23 cellular contexts compared by ENCODE assay signal in genomic region chr3:166660962-166661361, GRCh38.
A peak's percentile ranks its signal among the peaks of the same experiment; 100 is the strongest.
DNase-seq lines count a peak whose midpoint lies in the region; ATAC-seq, FAIRE-seq and TF ChIP-seq lines count a peak whose summit lies in the region.
"Had no signal": no experiment of that assay in that cellular context is flagged by ENCODE, and none has a peak within 500 bp of the region (broad histone marks: within the 10 kb centered on the region; RNA-seq: fewer than 3 reads in every experiment).

No MANE protein-coding gene starts in this region.

- FAIRE-seq in HepG2 (lab: Jason Lieb, UNC): no peak
- FAIRE-seq: A549, D721Med, GM12878, GM12892, GM18507 had no signal

- ATAC-seq in HepG2 (no peak), right lobe of liver (no peak), lower lobe of right lung (no peak)
- ATAC-seq: A549; CD8-positive, alpha-beta T cell; GM12878 had no signal

- CTCF ChIA-PET in HepG2 (lab: Yijun Ruan, JAX; ENCODE audit: low intra/inter-chr PET ratio, low total read pairs): no interaction called here

- no peak overlapping the region for H3K9ac ChIP-seq in HepG2 (ENCODE audit: insufficient read depth, low read depth, low read length)
- no peak overlapping the region for H3K9ac ChIP-seq in OCI-LY3 (ENCODE audit: low read length)
- no peak overlapping the region for H3K9ac ChIP-seq in SU-DHL-6 (ENCODE audit: low read length)
- H3K9ac ChIP-seq: BLaER1 treated with 17β-estradiol and CSF1 and Interleukin-3, amounts not matched to agents 10 nM and 100 nM had no signal

- no TSS peak for BruUV-seq in HepG2 (replicated peaks; lab: Mats Ljungman, UMichigan)

- POLR2A ChIA-PET in HepG2 (lab: Yijun Ruan, JAX): no interaction called here

- intact Hi-C loops in HepG2 (cut with micrococcal nuclease; ENCODE audit: unreplicated experiment) (no loop called here), right lobe of liver (cut with DNase I) (no loop called here), spleen (cut with DNase I; ENCODE audit: low total_unique reads) (no loop called here), lower lobe of right lung (cut with DNase I) (no loop called here)

- H3K4me1 ChIP-seq in HepG2 (ENCODE audit: insufficient read depth, low read length): no peaks in the 10 kb centered on the region
- no peaks in the 10 kb centered on the region for H3K4me1 ChIP-seq in right lobe of liver
- H3K4me1 ChIP-seq in OCI-LY3 (ENCODE audit: low read length): peaks cover 26% of the 10 kb centered on the region
- no peaks in the 10 kb centered on the region for H3K4me1 ChIP-seq in spleen
- no peaks in the 10 kb centered on the region for H3K4me1 ChIP-seq in lower lobe of right lung
- H3K4me1 ChIP-seq: A549, Caco-2 had no signal

- H4K20me1 ChIP-seq in HepG2 (ENCODE audit: insufficient read depth, low read length) (no peaks in the 10 kb centered on the region), OCI-LY3 (ENCODE audit: insufficient read depth, low read length) (no peaks in the 10 kb centered on the region), SU-DHL-6 (ENCODE audit: low read depth, low read length) (no peaks in the 10 kb centered on the region)
- H4K20me1 ChIP-seq: BLaER1 treated with 17β-estradiol and CSF1 and Interleukin-3, amounts not matched to agents 10 nM and 100 nM had no signal

- DNase-seq in HepG2 (ENCODE audit: low spot score): no peak
- DNase-seq in right lobe of liver: no peak
- DNase-seq in HT-29 (ENCODE audit: low spot score): no peak
- DNase-seq in spleen: no peak
- no peak for DNase-seq in lower lobe of right lung
- DNase-seq: AML-193; Caco-2; Calu3; CD4-positive, alpha-beta T cell; CD8-positive, alpha-beta T cell; DMS79 treated with DMSO at 0.1 percent for 48 hours; EL; GDM1 had no signal

- peaks cover 11% of the 10 kb centered on the region; the same call in 1 of the 2 replicates for H3F3A ChIP-seq in SU-DHL-6 (ENCODE audit: insufficient read depth)

- no peak for TF ChIP-seq RAD21 in HepG2 (CRISPR knock-in tag; IDR thresholded peaks at IDR 0.05)

- no peaks in the 10 kb centered on the region for H3K36me3 ChIP-seq in HepG2 (replicated peaks in 1 of 2; ENCODE audit: control insufficient read depth in 1 of 2, insufficient read depth in 2 of 2, low read length in 2 of 2)
- H3K36me3 ChIP-seq in right lobe of liver: no peaks in the 10 kb centered on the region
- H3K36me3 ChIP-seq in OCI-LY3 (replicated peaks; ENCODE audit: low read depth, low read length): peaks cover 8% of the 10 kb centered on the region
- H3K36me3 ChIP-seq in SU-DHL-6 (ENCODE audit: low read length): 0 out of 2 replicates have a peak, but pooled peaks cover 4% of the 10 kb centered on the region
- H3K36me3 ChIP-seq in spleen: no peaks in the 10 kb centered on the region
- no peaks in the 10 kb centered on the region for H3K36me3 ChIP-seq in lower lobe of right lung
- H3K36me3 ChIP-seq: BLaER1 treated with 17β-estradiol and CSF1 and Interleukin-3, amounts not matched to agents 10 nM and 100 nM had no signal

- H3K27me3 ChIP-seq in HepG2 (ENCODE audit: control insufficient read depth in 1 of 2, insufficient read depth in 2 of 2, low read length in 2 of 2): no peaks in the 10 kb centered on the region
- H3K27me3 ChIP-seq in right lobe of liver: no peaks in the 10 kb centered on the region
- H3K27me3 ChIP-seq in OCI-LY3 (ENCODE audit: low read depth, low read length): no peaks in the 10 kb centered on the region
- H3K27me3 ChIP-seq in SU-DHL-6 (ENCODE audit: low read length): no peaks in the 10 kb centered on the region
- H3K27me3 ChIP-seq in spleen (replicated peaks in 1 of 7): no peaks in the 10 kb centered on the region
- no peaks in the 10 kb centered on the region for H3K27me3 ChIP-seq in lower lobe of right lung (ENCODE audit: low read depth)
- H3K27me3 ChIP-seq: BLaER1 treated with 17β-estradiol and CSF1 and Interleukin-3, amounts not matched to agents 10 nM and 100 nM had no signal

- no peaks in the 10 kb centered on the region for H3K79me2 ChIP-seq in HepG2 (ENCODE audit: insufficient read depth, low read length)
- H3K79me2 ChIP-seq in OCI-LY3 (ENCODE audit: low read length): no peaks in the 10 kb centered on the region
- H3K79me2 ChIP-seq in SU-DHL-6 (ENCODE audit: insufficient read depth, low read length): no peaks in the 10 kb centered on the region

- H3K4me2 ChIP-seq in HepG2 (ENCODE audit: low read depth, low read length): no peak overlapping the region
- no peak overlapping the region for H3K4me2 ChIP-seq in OCI-LY3 (ENCODE audit: low read length)
- H3K4me2 ChIP-seq in SU-DHL-6 (ENCODE audit: low read depth, low read length, poor library complexity, severe bottlenecking): peak overlapping the region; percentile 40
- H3K4me2 ChIP-seq: A549 had no signal

- H3K9me2 ChIP-seq in SU-DHL-6 (replicated peaks; ENCODE audit: insufficient read depth, low read length): no peaks in the 10 kb centered on the region

- TF ChIP-seq CTCF in HepG2 (CRISPR knock-in tag; IDR thresholded peaks at IDR 0.05) (no peak), right lobe of liver (IDR thresholded peaks at IDR 0.05) (no peak), OCI-LY3 (IDR thresholded peaks at IDR 0.05; ENCODE audit: low read depth, low read length) (no peak), SU-DHL-6 (IDR thresholded peaks at IDR 0.05; ENCODE audit: insufficient read depth, low read length, poor library complexity, severe bottlenecking) (no peak), spleen (IDR thresholded peaks at IDR 0.05 in 8 of 11, conservative IDR thresholded peaks at IDR 0.05 in 3 of 11) (no peak), lower lobe of right lung (IDR thresholded peaks at IDR 0.05) (no peak)

- TF ChIP-seq POLR2A in HepG2 (IDR thresholded peaks at IDR 0.05; ENCODE audit: insufficient read depth in 1 of 2, low read depth in 2 of 2, low read length in 2 of 2) (no peak), right lobe of liver (IDR thresholded peaks at IDR 0.05) (no peak), spleen (IDR thresholded peaks at IDR 0.05) (no peak)

- H3K27ac ChIP-seq in HepG2 (ENCODE audit: extremely low read length, insufficient read depth, low read length) (no peak overlapping the region), right lobe of liver (no peak overlapping the region), OCI-LY3 (ENCODE audit: low read length) (0 out of 2 replicates have a peak overlapping the region, but pooled peaks have one; percentile 17), SU-DHL-6 (ENCODE audit: low read depth, low read length) (peak overlapping the region; percentile 77), spleen (no peak overlapping the region), lower lobe of right lung (no peak overlapping the region)
- H3K27ac ChIP-seq: 22Rv1; A549; BLaER1 treated with 17β-estradiol and CSF1 and Interleukin-3, amounts not matched to agents 10 nM and 100 nM; C4-2B had no signal

- H2AFZ ChIP-seq in HepG2 (ENCODE audit: low read length) (no peak overlapping the region), OCI-LY3 (ENCODE audit: low read depth, low read length) (no peak overlapping the region), SU-DHL-6 (ENCODE audit: low read depth, low read length, severe bottlenecking) (no peak overlapping the region)

- no peak for TF ChIP-seq EP300 in HepG2 (IDR thresholded peaks at IDR 0.05; ENCODE audit: low read depth in 2 of 2, low read length in 2 of 2)
- TF ChIP-seq EP300 in HepG2 (CRISPR knock-in tag; IDR thresholded peaks at IDR 0.05; ENCODE audit: borderline replicate concordance): no peak

- in situ Hi-C loops in HepG2 (cut with HindIII; ENCODE audit: extremely low pct_ligation_motif_present, low pct_unique_long_range_greater_than_20kb): no loop called here

- H3K4me3 ChIP-seq in HepG2 (replicated peaks in 1 of 3; ENCODE audit: insufficient read depth in 1 of 3, low read depth in 2 of 3, low read length in 3 of 3): no peak overlapping the region
- H3K4me3 ChIP-seq in right lobe of liver: no peak overlapping the region
- H3K4me3 ChIP-seq in OCI-LY3 (ENCODE audit: low read length): no peak overlapping the region
- no peak overlapping the region for H3K4me3 ChIP-seq in SU-DHL-6 (ENCODE audit: insufficient read depth, low read length, poor library complexity, severe bottlenecking)
- no peak overlapping the region for H3K4me3 ChIP-seq in spleen
- H3K4me3 ChIP-seq in lower lobe of right lung: no peak overlapping the region
- H3K4me3 ChIP-seq: A549; BLaER1 treated with 17β-estradiol and CSF1 and Interleukin-3, amounts not matched to agents 10 nM and 100 nM; GM12878 had no signal

- peaks cover 63% of the 10 kb centered on the region for H3K9me3 ChIP-seq in HepG2 (ENCODE audit: low read length)
- H3K9me3 ChIP-seq in right lobe of liver: no peaks in the 10 kb centered on the region
- peaks cover 5% of the 10 kb centered on the region; the same call in 1 of the 2 replicates for H3K9me3 ChIP-seq in OCI-LY3 (ENCODE audit: insufficient read depth, low read length)
- H3K9me3 ChIP-seq in SU-DHL-6 (ENCODE audit: insufficient read depth, low read length): peaks cover 17% of the 10 kb centered on the region; the same call in 1 of the 2 replicates
- H3K9me3 ChIP-seq in spleen: peaks cover 0 to 84% (median 57%) of the 10 kb centered on the region in 8 donors
- peaks cover 7% of the 10 kb centered on the region for H3K9me3 ChIP-seq in lower lobe of right lung
- H3K9me3 ChIP-seq: A549 had no signal

TF ChIP-seq in HepG2, 621 proteins besides CTCF, POLR2A, EP300 and RAD21:
- no peak for TF ChIP-seq SCMH1 (CRISPR knock-in tag; IDR thresholded peaks at IDR 0.05; ENCODE audit: borderline replicate concordance)
- no peak for TF ChIP-seq NFE2L2 (IDR thresholded peaks at IDR 0.05; ENCODE audit: low read length)
- TF ChIP-seq CBX5 (CRISPR knock-in tag; IDR thresholded peaks at IDR 0.05; ENCODE audit: borderline replicate concordance): no peak
- TF ChIP-seq ELF1 (CRISPR knock-in tag; IDR thresholded peaks at IDR 0.05): no peak
- no peak for TF ChIP-seq ZIK1 (CRISPR knock-in tag; IDR thresholded peaks at IDR 0.05; ENCODE audit: borderline replicate concordance, low read depth)
- TF ChIP-seq HNRNPK (IDR thresholded peaks at IDR 0.05; ENCODE audit: low read depth, low read length, poor library complexity, severe bottlenecking): peak; percentile 81
- no peak for TF ChIP-seq ARNT2 (CRISPR knock-in tag; IDR thresholded peaks at IDR 0.05; ENCODE audit: low read depth)

Comparison
In these comparisons a context has a peak if more than half of its experiments do, and no peak if none do; other contexts are left out.
1. H3K27ac ChIP-seq: peak in OCI-LY3 (single experiment) and SU-DHL-6 (single experiment); none in HepG2 (single experiment), right lobe of liver (0 of 3), spleen (0 of 8) and lower lobe of right lung (single experiment).